Comparison of ENCODE assay signal across 8 cellular contexts in genomic region chr19:1591421-1592022, GRCh38. TPM values are rescaled to one million over a fixed set of nuclear protein-coding genes. Genes with fewer than 3 reads are reported as not detected.
DNase-seq lines count a peak whose midpoint lies in the region; TF ChIP-seq lines count a peak whose summit lies in the region.

No MANE protein-coding gene starts in this region.

- H3K36me3 ChIP-seq in A673 (ENCODE audit: insufficient read depth, low read length, poor library complexity, severe bottlenecking) (peaks cover 4% of the 10 kb centered on the region), H7 (replicated peaks; ENCODE audit: control insufficient read depth, insufficient read depth, low read length) (peaks cover 2% of the 10 kb centered on the region), SK-N-MC (ENCODE audit: insufficient read depth, low read length) (peaks cover 4% of the 10 kb centered on the region), neutrophil (peaks cover 15% of the 10 kb centered on the region)

- TSS peak; percentile 61 for BruUV-seq in A673 (replicated peaks; lab: Mats Ljungman, UMichigan)

- intact Hi-C loops in A673 (cut with micrococcal nuclease; ENCODE audit: unreplicated experiment) = loop anchor here (10.0 kb wide), 1 partner anchor 317 kb away; the partner anchor contains the start of gene FAM174C

- peak overlapping the region; percentile 100 for H3K27ac ChIP-seq in A673 (ENCODE audit: low read depth, low read length, poor library complexity, severe bottlenecking)
- H3K27ac ChIP-seq in SK-N-MC = peak overlapping the region; percentile 99
- H3K27ac ChIP-seq in epithelial cell of prostate = peak overlapping the region; percentile 92
- peak overlapping the region; percentile 94 for H3K27ac ChIP-seq in neutrophil

- DNase-seq in A673 (ENCODE audit: low spot score) (peak; percentile 36), H7 (peak; percentile 77), SK-N-MC (ENCODE audit: low read depth, low spot score) (no peak), epithelial cell of prostate (ENCODE audit: low read depth, low spot score) (no peak), NCI-H2196 treated with DMSO at 0.1 percent for 48 hours (lab: John Stamatoyannopoulos, UW; ENCODE audit: unreplicated experiment) (no peak), erythroblast (lab: John Stamatoyannopoulos, UW) (no peak), GDM1 (lab: John Stamatoyannopoulos, UW) (no peak)

- peak overlapping the region; percentile 100 for H3K9ac ChIP-seq in SK-N-MC (ENCODE audit: insufficient read length)

- H3K4me1 ChIP-seq in A673 (ENCODE audit: insufficient read depth, low read length, poor library complexity, severe bottlenecking) (peaks cover 10% of the 10 kb centered on the region), neutrophil (ENCODE audit: control insufficient read depth in 1 of 2, insufficient read depth in 1 of 2, low read depth in 1 of 2, low read length in 1 of 2) (peaks cover 22% of the 10 kb centered on the region in 2 experiments)

- no peaks in the 10 kb centered on the region for H3K27me3 ChIP-seq in A673 (replicated peaks; ENCODE audit: insufficient read depth, low read depth, low read length, poor library complexity)
- H3K27me3 ChIP-seq in H7 (ENCODE audit: control insufficient read depth, insufficient read depth, low read length) = no peaks in the 10 kb centered on the region
- H3K27me3 ChIP-seq in neutrophil = no peaks in the 10 kb centered on the region

- no peaks in the 10 kb centered on the region for H3K9me3 ChIP-seq in A673 (ENCODE audit: low read depth, low read length, poor library complexity, severe bottlenecking)
- H3K9me3 ChIP-seq in SK-N-MC (ENCODE audit: low read depth, low read length) = no peaks in the 10 kb centered on the region
- H3K9me3 ChIP-seq in neutrophil = no peaks in the 10 kb centered on the region

- CTCF ChIA-PET in A673 (lab: Charles Lee) = interaction anchor here (1.3 kb wide), 1 partner anchor 45 kb away, joined by 6 read pairs; no protein-coding TSS in a partner anchor

- TF ChIP-seq CTCF in A673 (conservative IDR thresholded peaks at IDR 0.05; ENCODE audit: low read depth, low read length) = no peak
- TF ChIP-seq CTCF in neutrophil (IDR thresholded peaks at IDR 0.05) = no peak

- no peak for TF ChIP-seq POLR2A in erythroblast (IDR thresholded peaks at IDR 0.05; ENCODE audit: low read length)

- POLR2A ChIA-PET in A673 (lab: Charles Lee; ENCODE audit: low non-redundant PET) = no interaction called here

- H3K4me3 ChIP-seq in A673 (ENCODE audit: low read depth, low read length, poor library complexity, severe bottlenecking) (peak overlapping the region; percentile 100), H7 (ENCODE audit: insufficient read depth, low read depth, low read length) (peak overlapping the region; percentile 96), SK-N-MC (peak overlapping the region; percentile 95), neutrophil (ENCODE audit: low read depth in 1 of 2, low read length in 1 of 2) (peak overlapping the region; percentile 75 to 76)

RNA-seq across cellular contexts. Expression of gene MBD3, which starts 1.1 kb away (rescaled TPM):
- 138 and 139 TPM in 2 replicates for total RNA-seq in A673 (2021)
- 105 and 114 TPM in 2 replicates for total RNA-seq in H7 (2014; rRNA removed; shearing (Covaris generic))

RNA-seq across cellular contexts. Expression of gene UQCR11, which starts 13.7 kb away (rescaled TPM):
- total RNA-seq in A673 (2021) = 256 and 258 TPM in 2 replicates
- total RNA-seq in H7 (2014; rRNA removed; shearing (Covaris generic)) = 103 and 111 TPM in 2 replicates

RNA-seq across cellular contexts. Expression of gene MEX3D, which starts 23.4 kb away (rescaled TPM):
- 60.0 and 65.4 TPM in 2 replicates for total RNA-seq in A673 (2021)
- total RNA-seq in H7 (2014; rRNA removed; shearing (Covaris generic)) = 107 and 117 TPM in 2 replicates

Comparison
In these comparisons a context has a peak if more than half of its experiments do, and no peak if none do; other contexts are left out.
1. DNase-seq: peak in A673 (single experiment) and H7 (single experiment); none in SK-N-MC (single experiment), epithelial cell of prostate (single experiment), NCI-H2196 treated with DMSO at 0.1 percent for 48 hours (single experiment), erythroblast (0 of 2) and GDM1 (single experiment).
2. Peak in every context shown above with its lines, with median percentiles within 50 percentile points of each other: H3K27ac ChIP-seq and H3K4me3 ChIP-seq.